27 cellular contexts compared by ENCODE assay signal in genomic region chr11:79241842-79242241, GRCh38.
"Had no signal": no experiment of that assay in that cellular context is flagged by ENCODE, and none has a peak within 500 bp of the region (broad histone marks: within the 10 kb centered on the region; RNA-seq: fewer than 3 reads in every experiment).

No MANE protein-coding gene starts in this region.

- H3K4me3 ChIP-seq: left ventricle myocardium inferior, lung, pancreas, prostate gland, skin epidermis, stomach, testis, thyroid gland, transverse colon, upper lobe of left lung, vagina had no signal

- H3K9me3 Mint-ChIP-seq: mesothelial cell of epicardium; naive B cell; stimulated activated naive B cell treated with anti-CD40 and anti-IgM and Interleukin-4, amounts not matched to agents 10 μg/mL and 1 μg/mL and 100 μg/mL, for 72 hours had no signal

- H3K4me1 ChIP-seq: prostate gland, upper lobe of left lung had no signal

- H3K27ac ChIP-seq: left ventricle myocardium inferior, pancreas, prostate gland, skin epidermis, stomach, testis, thyroid gland, transverse colon, upper lobe of left lung, vagina had no signal

- H3K36me3 Mint-ChIP-seq: immature natural killer cell; mesothelial cell of epicardium; naive B cell; natural killer cell; stimulated activated naive B cell treated with anti-CD40 and anti-IgM and Interleukin-4, amounts not matched to agents 10 μg/mL and 1 μg/mL and 100 μg/mL, for 72 hours had no signal

- H3K4me3 Mint-ChIP-seq: immature natural killer cell; mesothelial cell of epicardium; naive B cell; natural killer cell; stimulated activated naive B cell treated with anti-CD40 and anti-IgM and Interleukin-4, amounts not matched to agents 10 μg/mL and 1 μg/mL and 100 μg/mL, for 72 hours had no signal

- H3K27me3 ChIP-seq: pancreas, stomach, testis, thyroid gland, transverse colon, upper lobe of left lung, vagina had no signal

- H3K27ac Mint-ChIP-seq: immature natural killer cell; mesothelial cell of epicardium; natural killer cell; stimulated activated naive B cell treated with anti-CD40 and anti-IgM and Interleukin-4, amounts not matched to agents 10 μg/mL and 1 μg/mL and 100 μg/mL, for 72 hours had no signal

- DNase-seq: immature natural killer cell; kidney; left colon; left ventricle myocardium inferior; mesendoderm; naive B cell; natural killer cell; nucleus accumbens; pancreas; posterior cingulate gyrus; right cardiac atrium; stimulated activated CD4-positive, alpha-beta T cell treated with anti-CD3 and anti-CD28 coated beads, Interleukin-12 subunit alpha, Interleukin-12 subunit beta, amount 100 ng/mL, for 4 hours; stimulated activated CD4-positive, alpha-beta T cell treated with anti-CD3 and anti-CD28 coated beads, Interleukin-15, amount 100 ng/mL, for 24 hours; stimulated activated CD4-positive, alpha-beta T cell treated with anti-CD3 and anti-CD28 coated beads, Interleukin-2, amount 100 ng/mL, for 24 hours; stimulated activated CD4-positive, alpha-beta T cell treated with anti-CD3 and anti-CD28 coated beads, Interleukin-4, amount 100 ng/mL, for 1 hour; stimulated activated naive B cell treated with anti-CD40 and anti-IgM and Interleukin-4, amounts not matched to agents 10 μg/mL and 1 μg/mL and 100 μg/mL, for 72 hours; stimulated activated naive CD8-positive, alpha-beta T cell treated with anti-CD3 and anti-CD28 coated beads, Interleukin-15, Interleukin-2, amounts not matched to agents 100 U/mL and 50 U/mL, for 24 hours; stomach; testis; thyroid gland; transverse colon; upper lobe of left lung had no signal

- H3K27me3 Mint-ChIP-seq: naive B cell had no signal

- H3K36me3 ChIP-seq: left ventricle myocardium inferior, pancreas, prostate gland, stomach, thyroid gland, transverse colon, upper lobe of left lung, vagina had no signal

- H3K4me1 Mint-ChIP-seq: immature natural killer cell; natural killer cell; stimulated activated naive B cell treated with anti-CD40 and anti-IgM and Interleukin-4, amounts not matched to agents 10 μg/mL and 1 μg/mL and 100 μg/mL, for 72 hours had no signal

- H3K9me3 ChIP-seq: left ventricle myocardium inferior, pancreas, prostate gland, stomach, testis, thyroid gland, transverse colon, upper lobe of left lung, vagina had no signal
